8 cellular contexts compared by ENCODE assay signal in genomic region chr14:49972840-49973239, GRCh38.
DNase-seq lines count a peak whose midpoint lies in the region; ATAC-seq and TF ChIP-seq lines count a peak whose summit lies in the region.

No MANE protein-coding gene starts in this region.

- H4K20me1 ChIP-seq in OCI-LY3 (ENCODE audit: insufficient read depth, low read length): no peaks in the 10 kb centered on the region

- H3K4me3 ChIP-seq in OCI-LY3 (ENCODE audit: low read length) (peak overlapping the region; percentile 60), thymus (ENCODE audit: low read length) (no peak overlapping the region)

- H3K27ac ChIP-seq in OCI-LY3 (ENCODE audit: low read length): peak overlapping the region; percentile 98
- peak overlapping the region; percentile 99 for H3K27ac ChIP-seq in thymus (ENCODE audit: low read depth)

- no peaks in the 10 kb centered on the region; the same call in 1 of the 2 replicates for H3K9me3 ChIP-seq in OCI-LY3 (ENCODE audit: insufficient read depth, low read length)
- H3K9me3 ChIP-seq in thymus (ENCODE audit: control insufficient read depth): no peaks in the 10 kb centered on the region

- H3K36me3 ChIP-seq in OCI-LY3 (replicated peaks; ENCODE audit: low read depth, low read length): no peaks in the 10 kb centered on the region
- H3K36me3 ChIP-seq in thymus (ENCODE audit: control insufficient read depth, insufficient read depth): no peaks in the 10 kb centered on the region

- peak overlapping the region; percentile 84 for H3K4me2 ChIP-seq in OCI-LY3 (ENCODE audit: low read length)

- peak overlapping the region; percentile 66 for H2AFZ ChIP-seq in OCI-LY3 (ENCODE audit: low read depth, low read length)

- no peaks in the 10 kb centered on the region for H3K27me3 ChIP-seq in OCI-LY3 (ENCODE audit: low read depth, low read length)
- H3K27me3 ChIP-seq in thymus (ENCODE audit: control insufficient read depth, insufficient read depth): no peaks in the 10 kb centered on the region

- DNase-seq in NK-92 treated with Interleukin-12 subunit alpha and Interleukin-12 subunit beta, amount 100 ng/mL, for 24 hours (lab: John Stamatoyannopoulos, UW): peak; percentile 24
- no peak for DNase-seq in NK-92 (lab: John Stamatoyannopoulos, UW; ENCODE audit: unreplicated experiment)
- peak; percentile 86 for DNase-seq in astrocyte of the hippocampus (ENCODE audit: low read depth, low spot score)
- DNase-seq in left lobe of liver (ENCODE audit: low spot score): no peak
- DNase-seq in Ammon's horn (ENCODE audit: low spot score): no peak
- no peak for DNase-seq in putamen (ENCODE audit: low spot score)

- no peaks in the 10 kb centered on the region for H3K79me2 ChIP-seq in OCI-LY3 (ENCODE audit: low read length)

- 51% methylated on average over 4 of the region's 4 CpGs for WGBS in thymus

- H3K4me1 ChIP-seq in OCI-LY3 (ENCODE audit: low read length) (peaks cover 62% of the 10 kb centered on the region), thymus (ENCODE audit: control insufficient read depth, insufficient read depth, low read length) (peaks cover 32% of the 10 kb centered on the region)

- ATAC-seq in left lobe of liver: peak; percentile 70

- H3K9ac ChIP-seq in OCI-LY3 (ENCODE audit: low read length): peak overlapping the region; percentile 83

- TF ChIP-seq CTCF in OCI-LY3 (IDR thresholded peaks at IDR 0.05; ENCODE audit: low read depth, low read length): no peak

Comparison
In these comparisons a context has a peak if more than half of its experiments do, and no peak if none do; other contexts are left out.
1. DNase-seq: peak in NK-92 treated with Interleukin-12 subunit alpha and Interleukin-12 subunit beta, amount 100 ng/mL, for 24 hours (single experiment) and astrocyte of the hippocampus (single experiment); none in NK-92 (single experiment), left lobe of liver (single experiment), Ammon's horn (single experiment) and putamen (single experiment).